Comparison of ENCODE assay signal across 28 cellular contexts in genomic region chr13:57739089-57739488, GRCh38.
DNase-seq lines count a peak whose midpoint lies in the region; ATAC-seq, FAIRE-seq and TF ChIP-seq lines count a peak whose summit lies in the region.
"Had no signal": no experiment of that assay in that cellular context is flagged by ENCODE, and none has a peak within 500 bp of the region (broad histone marks: within the 10 kb centered on the region; RNA-seq: fewer than 3 reads in every experiment).

No MANE protein-coding gene starts in this region.

- no TSS peak for BruUV-seq in endothelial cell of umbilical vein (replicated peaks; lab: Mats Ljungman, UMichigan)

- no peaks in the 10 kb centered on the region for H3K36me3 ChIP-seq in endothelial cell of umbilical vein (ENCODE audit: control insufficient read depth in 2 of 2, extremely low read depth in 1 of 2, insufficient read depth in 2 of 2, low read length in 2 of 2)
- H3K36me3 ChIP-seq: BLaER1 treated with 17β-estradiol and CSF1 and Interleukin-3, amounts not matched to agents 10 nM and 100 nM; gastrocnemius medialis; left lung; suprapubic skin; upper lobe of right lung had no signal

- no peaks in the 10 kb centered on the region for H3K9me3 ChIP-seq in endothelial cell of umbilical vein (replicated peaks; ENCODE audit: control insufficient read depth, insufficient read depth, low read length)
- H3K9me3 ChIP-seq: BLaER1 treated with 17β-estradiol and CSF1 and Interleukin-3, amounts not matched to agents 10 nM and 100 nM; Caco-2; gastrocnemius medialis; left lung; suprapubic skin; upper lobe of right lung had no signal

- H3K9me1 ChIP-seq in endothelial cell of umbilical vein (replicated peaks; ENCODE audit: control insufficient read depth, extremely low read depth, insufficient read depth, low read length): no peaks in the 10 kb centered on the region

- intact Hi-C loops in endothelial cell of umbilical vein (cut with micrococcal nuclease): no loop called here

- dilution Hi-C loops in endothelial cell of umbilical vein (cut with MboI; ENCODE audit: extremely low pct_ligation_motif_present, low sequenced_read_pairs): no loop called here

- no peak overlapping the region for H3K4me3 ChIP-seq in endothelial cell of umbilical vein (replicated peaks in 1 of 3; ENCODE audit: insufficient read depth in 1 of 3, low read depth in 1 of 3, low read length in 3 of 3)
- H3K4me3 ChIP-seq: BLaER1 treated with 17β-estradiol and CSF1 and Interleukin-3, amounts not matched to agents 10 nM and 100 nM; gastrocnemius medialis; GM12878; left lung; suprapubic skin; upper lobe of right lung had no signal

- TF ChIP-seq CTCF in endothelial cell of umbilical vein (IDR thresholded peaks at IDR 0.05; ENCODE audit: extremely low read depth in 1 of 2, insufficient read depth in 1 of 2, low read depth in 1 of 2, low read length in 2 of 2): no peak

- CTCF ChIA-PET in endothelial cell of umbilical vein (lab: Charles Lee): no interaction called here

- H3K27me3 ChIP-seq in endothelial cell of umbilical vein (ENCODE audit: control insufficient read depth in 2 of 2, insufficient read depth in 2 of 2, low read length in 2 of 2): no peaks in the 10 kb centered on the region
- H3K27me3 ChIP-seq: BLaER1 treated with 17β-estradiol and CSF1 and Interleukin-3, amounts not matched to agents 10 nM and 100 nM; gastrocnemius medialis; left lung; suprapubic skin; upper lobe of right lung had no signal

- H3K4me1 ChIP-seq in endothelial cell of umbilical vein (ENCODE audit: control insufficient read depth, extremely low read depth, insufficient read depth, low read length): peaks cover 3% of the 10 kb centered on the region
- H3K4me1 ChIP-seq: BLaER1 treated with 17β-estradiol and CSF1 and Interleukin-3, amounts not matched to agents 10 nM and 100 nM; Caco-2; gastrocnemius medialis; left lung; suprapubic skin; upper lobe of right lung had no signal

- H3K9ac ChIP-seq in endothelial cell of umbilical vein (replicated peaks; ENCODE audit: extremely low read depth, insufficient read depth, low read length): no peak overlapping the region
- H3K9ac ChIP-seq: BLaER1 treated with 17β-estradiol and CSF1 and Interleukin-3, amounts not matched to agents 10 nM and 100 nM had no signal

- TF ChIP-seq POLR2A in endothelial cell of umbilical vein (IDR thresholded peaks at IDR 0.05; ENCODE audit: low read depth, low read length): no peak

- POLR2A ChIA-PET in endothelial cell of umbilical vein (lab: Charles Lee): no interaction called here

- H4K20me1 ChIP-seq in endothelial cell of umbilical vein (replicated peaks; ENCODE audit: control insufficient read depth, extremely low read depth, insufficient read depth, low read length): no peaks in the 10 kb centered on the region
- H4K20me1 ChIP-seq: BLaER1 treated with 17β-estradiol and CSF1 and Interleukin-3, amounts not matched to agents 10 nM and 100 nM had no signal

- DNase-seq in DMS153 (lab: John Stamatoyannopoulos, UW) (peak; percentile 95), NCI-H1105 (lab: John Stamatoyannopoulos, UW) (peak; percentile 61), NCI-H446 treated with DMSO at 0.1 percent for 48 hours (lab: John Stamatoyannopoulos, UW) (peak; percentile 68), endothelial cell of umbilical vein (ENCODE audit: low read depth, low spot score) (peak; percentile 12)
- DNase-seq: activated CD4-positive, alpha-beta T cell treated with anti-CD3 and anti-CD28 coated beads for 4 hours; activated effector memory CD4-positive, alpha-beta T cell treated with anti-CD3 and anti-CD28 coated beads, Interleukin-2, amount 50 U/mL, for 16 hours; activated T-cell treated with anti-CD3 and anti-CD28 coated beads for 4 hours; Caco-2; EL; gastrocnemius medialis; HFFc6; Kasumi-1; left lung; NCI-H2171 treated with DMSO at 0.1 percent for 48 hours; OCI-M1; stimulated activated CD4-positive, alpha-beta T cell treated with anti-CD3 and anti-CD28 coated beads, Interleukin-12 subunit alpha, Interleukin-12 subunit beta, amount 100 ng/mL, for 4 hours; stimulated activated CD4-positive, alpha-beta T cell treated with anti-CD3 and anti-CD28 coated beads, Interleukin-4, amount 100 ng/mL, for 24 hours; stimulated activated naive B cell treated with anti-CD40 and anti-IgM and Interleukin-4, amounts not matched to agents 10 μg/mL and 1 μg/mL and 100 μg/mL, for 72 hours; T-helper 17 cell; upper lobe of right lung had no signal

- H2AFZ ChIP-seq in endothelial cell of umbilical vein (ENCODE audit: low read depth, low read length): peak overlapping the region; percentile 80

- no peaks in the 10 kb centered on the region for H3K79me2 ChIP-seq in endothelial cell of umbilical vein (ENCODE audit: control insufficient read depth, insufficient read depth, low read length)

- ATAC-seq in GM19035 (IDR thresholded peaks at IDR 0.05; ENCODE audit: unreplicated experiment) (no peak), SK-N-SH treated with all-trans-retinoic acid at 6 μM for 48 hours (no peak), HG03460 (IDR thresholded peaks at IDR 0.05; ENCODE audit: unreplicated experiment) (no peak)
- ATAC-seq: gastrocnemius medialis; GM12878; left lung; sciatic nerve; stimulated activated naive B cell treated with anti-CD40 and anti-IgM and Interleukin-4, amounts not matched to agents 10 μg/mL and 1 μg/mL and 100 μg/mL, for 72 hours; T-helper 17 cell; upper lobe of right lung had no signal

- FAIRE-seq in endothelial cell of umbilical vein (lab: Jason Lieb, UNC): no peak
- FAIRE-seq: endometrium, GM12878 had no signal

- no peak overlapping the region for H3K4me2 ChIP-seq in endothelial cell of umbilical vein (ENCODE audit: insufficient read depth, low read length)
- H3K4me2 ChIP-seq: BLaER1 treated with 17β-estradiol and CSF1 and Interleukin-3, amounts not matched to agents 10 nM and 100 nM had no signal

- H3K27ac ChIP-seq in endothelial cell of umbilical vein (ENCODE audit: insufficient read depth, low read depth, low read length): no peak overlapping the region
- H3K27ac ChIP-seq: BLaER1 treated with 17β-estradiol and CSF1 and Interleukin-3, amounts not matched to agents 10 nM and 100 nM; gastrocnemius medialis; left lung; suprapubic skin; upper lobe of right lung had no signal

TF ChIP-seq in endothelial cell of umbilical vein, 7 proteins besides CTCF, POLR2A, EP300 and RAD21:
- no peak for TF ChIP-seq POLR2AphosphoS5 (IDR thresholded peaks at IDR 0.05; ENCODE audit: insufficient read depth, low read depth, low read length)
- no peak for TF ChIP-seq GATA2 (IDR thresholded peaks at IDR 0.05; ENCODE audit: insufficient read depth, insufficient read length, low read depth, low read length)
- no peak for TF ChIP-seq MYC (IDR thresholded peaks at IDR 0.05; ENCODE audit: low read depth, low read length)
- no peak for TF ChIP-seq MAX (IDR thresholded peaks at IDR 0.05; ENCODE audit: insufficient read depth, insufficient read length)

TF ChIP-seq in SK-N-SH treated with all-trans-retinoic acid at 6 μM for 48 hours, 23 proteins besides CTCF, POLR2A, EP300 and RAD21:
- TF ChIP-seq ZFP30 (CRISPR knock-in tag; IDR thresholded peaks at IDR 0.05) (no peak), ZNF8 (CRISPR knock-in tag; IDR thresholded peaks at IDR 0.05) (no peak), ZC3H10 (CRISPR knock-in tag; IDR thresholded peaks at IDR 0.05) (no peak), TOX (CRISPR knock-in tag; IDR thresholded peaks at IDR 0.05; ENCODE audit: borderline replicate concordance) (no peak), CSRNP3 (CRISPR knock-in tag; IDR thresholded peaks at IDR 0.05) (no peak)

Comparison
In these comparisons a context has a peak if more than half of its experiments do, and no peak if none do; other contexts are left out.
1. DNase-seq: peak in every context shown above with its lines; median percentile 95 in DMS153; 68 in NCI-H446 treated with DMSO at 0.1 percent for 48 hours; 61 in NCI-H1105; 12 in endothelial cell of umbilical vein.